In the genomic region with DNA sequence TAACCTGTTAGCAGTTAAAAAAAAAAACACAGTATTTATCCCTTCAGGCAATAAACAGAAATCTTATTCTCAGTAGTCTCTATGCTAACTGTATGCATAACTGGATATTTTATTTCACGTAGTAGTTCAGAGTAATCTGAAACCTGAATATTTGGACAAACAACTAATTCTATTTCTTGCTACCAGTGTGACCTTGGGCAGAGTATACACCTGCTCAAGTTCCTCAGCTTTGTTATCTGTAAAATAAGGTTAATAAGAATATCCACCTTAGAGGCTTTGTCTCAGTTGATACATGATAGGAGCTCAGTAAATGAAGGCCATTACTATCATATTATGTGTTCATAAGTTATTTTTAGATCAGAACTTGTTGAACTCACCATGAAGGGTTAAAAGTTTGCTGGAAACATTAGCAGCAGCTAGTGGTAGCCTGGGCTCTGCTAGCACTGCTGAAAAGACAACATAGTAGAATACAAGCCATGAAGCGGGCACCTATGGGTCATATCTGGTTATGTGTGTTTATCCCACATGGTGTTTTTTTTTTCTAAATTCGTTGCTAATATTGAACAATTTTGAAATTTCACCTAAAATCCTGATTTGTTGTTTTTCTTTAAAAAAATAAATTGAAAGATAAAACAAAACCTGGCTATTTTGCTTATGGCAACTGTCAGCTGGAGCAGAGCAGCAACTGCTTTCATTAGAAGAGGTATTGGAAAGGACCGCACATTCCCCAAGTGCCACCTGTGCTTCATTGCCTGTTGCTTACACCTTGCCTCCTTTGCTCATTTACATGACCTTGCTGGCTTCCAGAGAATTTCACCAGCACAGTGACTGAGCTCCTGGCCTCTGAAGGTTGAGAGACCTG, we compare ENCODE assay signal across 17 cellular contexts.
"Had no signal": no experiment of that assay in that cellular context is flagged by ENCODE, and none has a peak within 500 bp of the region (broad histone marks: within the 10 kb centered on the region; RNA-seq: fewer than 3 reads in every experiment).

No MANE protein-coding gene starts in this region.

- H3K4me1 ChIP-seq: spleen, upper lobe of left lung had no signal

- H3K4me3 ChIP-seq: coronary artery, esophagus muscularis mucosa, gastroesophageal sphincter, spleen, upper lobe of left lung had no signal

- H3K36me3 ChIP-seq: esophagus muscularis mucosa, gastroesophageal sphincter, spleen, upper lobe of left lung had no signal

- H3K27me3 ChIP-seq: esophagus muscularis mucosa, gastroesophageal sphincter, spleen, upper lobe of left lung had no signal

- H3K27ac ChIP-seq: coronary artery, esophagus muscularis mucosa, gastroesophageal sphincter, spleen, upper lobe of left lung had no signal

- ATAC-seq: gastroesophageal sphincter; stimulated activated naive CD8-positive, alpha-beta T cell treated with anti-CD3 and anti-CD28 coated beads, Interleukin-15, Interleukin-2, amounts not matched to agents 100 U/mL and 50 U/mL, for 24 hours had no signal

- H3K9me3 ChIP-seq: esophagus muscularis mucosa, gastroesophageal sphincter, spleen, upper lobe of left lung had no signal

- FAIRE-seq: bronchial epithelial cell had no signal

- DNase-seq: activated CD4-positive, alpha-beta memory T cell treated with anti-CD3 and anti-CD28 coated beads for 36 hours; activated CD4-positive, alpha-beta T cell treated with anti-CD3 and anti-CD28 coated beads for 4 hours; activated CD4-positive, CD25-positive, alpha-beta regulatory T cell; activated naive CD4-positive, alpha-beta T cell treated with Interleukin-2 at 50 U/mL for 16 hours; activated naive CD8-positive, alpha-beta T cell treated with anti-CD3 and anti-CD28 coated beads for 36 hours; activated T-cell treated with anti-CD3 and anti-CD28 coated beads, Interleukin-2, amount 50 U/mL, for 48 hours; cerebellar nuclear complex; immature natural killer cell; kidney glomerular epithelial cell; spleen; stimulated activated CD4-positive, alpha-beta T cell treated with anti-CD3 and anti-CD28 coated beads, Interleukin-4, amount 100 ng/mL, for 24 hours; stimulated activated naive CD8-positive, alpha-beta T cell treated with anti-CD3 and anti-CD28 coated beads, Interleukin-15, Interleukin-2, amounts not matched to agents 100 U/mL and 50 U/mL, for 24 hours; upper lobe of left lung had no signal
